Comparison of ENCODE assay signal across 7 cellular contexts in genomic region chr11:84163115-84163514, GRCh38.
"Had no signal": no experiment of that assay in that cellular context is flagged by ENCODE, and none has a peak within 500 bp of the region (broad histone marks: within the 10 kb centered on the region; RNA-seq: fewer than 3 reads in every experiment).

No MANE protein-coding gene starts in this region.

- ATAC-seq: GM23338 had no signal

- H3K9me3 Mint-ChIP-seq: GM23338, H9 had no signal

- DNase-seq: H9, HCEC 1CT, IMR-90 had no signal

- FAIRE-seq: H1, H54, HTR-8/SVneo had no signal

- H3K27ac Mint-ChIP-seq: GM23338, H9 had no signal
